24 cellular contexts compared by ENCODE assay signal in genomic region chr1:5972198-5972520, GRCh38.
"Had no signal": no experiment of that assay in that cellular context is flagged by ENCODE, and none has a peak within 500 bp of the region (broad histone marks: within the 10 kb centered on the region; RNA-seq: fewer than 3 reads in every experiment).

No MANE protein-coding gene starts in this region.

- DNase-seq: effector CD4-positive, alpha-beta T cell; foreskin fibroblast; gastrocnemius medialis; left cardiac atrium; left lung; mesendoderm; nephron progenitor cell; occipital lobe; stimulated activated CD4-positive, alpha-beta T cell treated with anti-CD3 and anti-CD28 coated beads, Interleukin-4, amount 100 ng/mL, for 4 hours; stimulated activated naive CD8-positive, alpha-beta T cell treated with anti-CD3 and anti-CD28 coated beads, Interleukin-15, Interleukin-2, amounts not matched to agents 100 U/mL and 50 U/mL, for 24 hours; testis had no signal

- FAIRE-seq: colon, islet of Langerhans, pancreas had no signal

- H3K4me1 Mint-ChIP-seq: stimulated activated memory B cell treated with anti-CD40 and anti-IgM and Interleukin-4, amounts not matched to agents 10 μg/mL and 1 μg/mL and 100 μg/mL, for 72 hours had no signal

- H3K4me3 Mint-ChIP-seq: naive thymus-derived CD8-positive, alpha-beta T cell; nephron progenitor cell; stimulated activated memory B cell treated with anti-CD40 and anti-IgM and Interleukin-4, amounts not matched to agents 10 μg/mL and 1 μg/mL and 100 μg/mL, for 72 hours; type B pancreatic cell had no signal

- H3K4me3 ChIP-seq: dorsolateral prefrontal cortex, gastrocnemius medialis, heart left ventricle, hepatocyte, left lung, pancreas, skin epidermis, spleen, testis, tibial artery had no signal

- H2AFZ ChIP-seq: hepatocyte had no signal

- H3K27ac ChIP-seq: gastrocnemius medialis, heart left ventricle, hepatocyte, left lung, skin epidermis, spleen, testis, tibial artery had no signal

- H3K36me3 ChIP-seq: gastrocnemius medialis, pancreas had no signal

- H3K9me3 ChIP-seq: gastrocnemius medialis, heart left ventricle, left lung, pancreas, spleen, testis, tibial artery had no signal

- ATAC-seq: gastrocnemius medialis; heart left ventricle; left cardiac atrium; left lung; naive thymus-derived CD8-positive, alpha-beta T cell; pancreas; stimulated activated memory B cell treated with anti-CD40 and anti-IgM and Interleukin-4, amounts not matched to agents 10 μg/mL and 1 μg/mL and 100 μg/mL, for 72 hours; stimulated activated naive CD8-positive, alpha-beta T cell treated with anti-CD3 and anti-CD28 coated beads, Interleukin-15, Interleukin-2, amounts not matched to agents 100 U/mL and 50 U/mL, for 24 hours had no signal

- H3K9me3 Mint-ChIP-seq: naive thymus-derived CD8-positive, alpha-beta T cell; nephron progenitor cell; stimulated activated memory B cell treated with anti-CD40 and anti-IgM and Interleukin-4, amounts not matched to agents 10 μg/mL and 1 μg/mL and 100 μg/mL, for 72 hours; type B pancreatic cell had no signal

- H3K27me3 Mint-ChIP-seq: naive thymus-derived CD8-positive, alpha-beta T cell; stimulated activated memory B cell treated with anti-CD40 and anti-IgM and Interleukin-4, amounts not matched to agents 10 μg/mL and 1 μg/mL and 100 μg/mL, for 72 hours had no signal

- H3K27me3 ChIP-seq: dorsolateral prefrontal cortex, gastrocnemius medialis, heart left ventricle, hepatocyte, left lung, pancreas, spleen, testis, tibial artery had no signal

- H3K27ac Mint-ChIP-seq: naive thymus-derived CD8-positive, alpha-beta T cell; nephron progenitor cell; progenitor cell of endocrine pancreas; stimulated activated memory B cell treated with anti-CD40 and anti-IgM and Interleukin-4, amounts not matched to agents 10 μg/mL and 1 μg/mL and 100 μg/mL, for 72 hours had no signal

- H3K79me2 ChIP-seq: hepatocyte had no signal

- H3K4me1 ChIP-seq: gastrocnemius medialis, tibial artery had no signal
